Comparison of ENCODE assay signal across 16 cellular contexts in genomic region chr4:2071252-2071911, GRCh38. TPM values are rescaled to one million over a fixed set of nuclear protein-coding genes. Genes with fewer than 3 reads are reported as not detected.
DNase-seq lines count a peak whose midpoint lies in the region; ATAC-seq, FAIRE-seq and TF ChIP-seq lines count a peak whose summit lies in the region.
"Had no signal": no experiment of that assay in that cellular context is flagged by ENCODE, and none has a peak within 500 bp of the region (broad histone marks: within the 10 kb centered on the region; RNA-seq: fewer than 3 reads in every experiment).

No MANE protein-coding gene starts in this region.

- POLR2A ChIA-PET in HCT116 (lab: Charles Lee), result no interaction called here

- TF ChIP-seq RAD21 in HCT116 (IDR thresholded peaks at IDR 0.05; ENCODE audit: low read depth), result no peak

- no peaks in the 10 kb centered on the region for H3K36me3 ChIP-seq in HCT116 (ENCODE audit: control insufficient read depth in 1 of 2, insufficient read depth in 2 of 2, low read length in 2 of 2)
- no peaks in the 10 kb centered on the region for H3K36me3 ChIP-seq in osteoblast (ENCODE audit: insufficient read depth, low read length)

- H3K4me1 ChIP-seq in HCT116 (ENCODE audit: control insufficient read depth in 1 of 2, insufficient read depth in 2 of 2, low read length in 2 of 2), result peaks cover 8 to 17% of the 10 kb centered on the region in 2 experiments; a peak in 3 of 4 replicates
- no peaks in the 10 kb centered on the region for H3K4me1 ChIP-seq in osteoblast (ENCODE audit: insufficient read depth, low read length)

- intact Hi-C loops in HCT116 (cut with micrococcal nuclease) (no loop called here), dorsolateral prefrontal cortex (cut with DNase I) (no loop called here)

- no peaks in the 10 kb centered on the region for H3K9me2 ChIP-seq in HCT116 (ENCODE audit: insufficient read depth)

- FAIRE-seq in GM12892 (lab: Jason Lieb, UNC), result no peak
- FAIRE-seq: frontal cortex, GM18507 had no signal

- peak; percentile 85 for DNase-seq in COR-L47 (lab: John Stamatoyannopoulos, UW)
- DNase-seq in HCT116 (ENCODE audit: low read depth, low spot score), result no peak
- peak in 5 of 10 donors; percentile 18 to 44 (median 33) for DNase-seq in dorsolateral prefrontal cortex
- DNase-seq in osteoblast (ENCODE audit: insufficient read length, low spot score, missing footprints), result peak; percentile 66
- DNase-seq in dedifferentiated amniotic fluid mesenchymal stem cell (ENCODE audit: extremely low spot score), result no peak
- DNase-seq in islet precursor cell, result no peak
- no peak for DNase-seq in NCI-H2171 treated with DMSO at 0.1 percent for 48 hours (lab: John Stamatoyannopoulos, UW)
- DNase-seq in GM12892 (ENCODE audit: insufficient read length), result no peak
- DNase-seq: activated CD8-positive, alpha-beta memory T cell treated with anti-CD3 and anti-CD28 coated beads for 24 hours; AML-193; HFFc6; NCI-H2029 treated with DMSO at 0.1 percent for 48 hours; stimulated activated CD4-positive, alpha-beta T cell treated with anti-CD3 and anti-CD28 coated beads, Interleukin-2, amount 100 ng/mL, for 48 hours had no signal

- no peak overlapping the region for H2AFZ ChIP-seq in HCT116 (ENCODE audit: low read depth, low read length, poor library complexity, severe bottlenecking)
- no peak overlapping the region for H2AFZ ChIP-seq in osteoblast (ENCODE audit: low read length)

- no peak for TF ChIP-seq POLR2A in HCT116 (IDR thresholded peaks at IDR 0.05; ENCODE audit: borderline replicate concordance, extremely low read depth, insufficient read depth, insufficient read length)
- TF ChIP-seq POLR2A in GM12892 (IDR thresholded peaks at IDR 0.05; ENCODE audit: low read depth, low read length), result no peak

- BruUV-seq in HCT116 (replicated peaks; lab: Mats Ljungman, UMichigan), result no TSS peak

- H3K27me3 ChIP-seq in HCT116 (ENCODE audit: insufficient read depth, low read length), result no peaks in the 10 kb centered on the region
- H3K27me3 ChIP-seq in dorsolateral prefrontal cortex, result no peaks in the 10 kb centered on the region
- no peaks in the 10 kb centered on the region for H3K27me3 ChIP-seq in osteoblast (ENCODE audit: insufficient read depth, low read length)

- no peak for TF ChIP-seq CTCF in HCT116 (IDR thresholded peaks at IDR 0.05 in 2 of 3, conservative IDR thresholded peaks at IDR 0.05 in 1 of 3; ENCODE audit: borderline replicate concordance in 1 of 3, insufficient read depth in 1 of 3, low read depth in 2 of 3, low read length in 2 of 3)
- TF ChIP-seq CTCF in dorsolateral prefrontal cortex (IDR thresholded peaks at IDR 0.05 in 54 of 56, conservative IDR thresholded peaks at IDR 0.05 in 2 of 56; ENCODE audit: low read depth in 1 of 56, partially characterized antibody in 56 of 56), result no peak
- no peak for TF ChIP-seq CTCF in osteoblast (IDR thresholded peaks at IDR 0.05; ENCODE audit: extremely low read depth, low read depth, low read length)

- H3K27ac ChIP-seq in HCT116 (ENCODE audit: low read depth, low read length) (no peak overlapping the region; the same call in 1 of the 2 replicates), dorsolateral prefrontal cortex (peak overlapping the region in 43 of 59 donors; percentile 4 to 86 (median 53)), osteoblast (ENCODE audit: low read depth, low read length) (no peak overlapping the region)
- H3K27ac ChIP-seq: RWPE1 had no signal

- RAD21 ChIA-PET in HCT116 (lab: Charles Lee; ENCODE audit: low non-redundant PET in 1 of 2, low total read pairs in 2 of 2, uncharacterized antibody in 2 of 2, unreplicated experiment in 2 of 2), result no interaction called here

- CTCF ChIA-PET in HCT116 (lab: Charles Lee), result no interaction called here

- H3K9me3 ChIP-seq in HCT116 (ENCODE audit: control insufficient read depth in 1 of 2, insufficient read depth in 1 of 2, low read depth in 1 of 2, low read length in 2 of 2), result no peaks in the 10 kb centered on the region
- H3K9me3 ChIP-seq in osteoblast (ENCODE audit: low read depth, low read length), result no peaks in the 10 kb centered on the region

- no peaks in the 10 kb centered on the region for H4K20me1 ChIP-seq in HCT116 (ENCODE audit: insufficient read depth)
- H4K20me1 ChIP-seq in osteoblast (ENCODE audit: insufficient read depth, low read length), result no peaks in the 10 kb centered on the region

- no peak overlapping the region for H3K4me3 ChIP-seq in HCT116 (replicated peaks in 1 of 2; ENCODE audit: low read depth in 1 of 2, low read length in 2 of 2)
- H3K4me3 ChIP-seq in dorsolateral prefrontal cortex, result no peak overlapping the region
- H3K4me3 ChIP-seq in osteoblast (ENCODE audit: insufficient read depth, low read length), result no peak overlapping the region

- H3K4me2 ChIP-seq in HCT116 (ENCODE audit: low read length) (peak overlapping the region; percentile 37), osteoblast (ENCODE audit: insufficient read depth, low read length) (no peak overlapping the region)

- H3K79me2 ChIP-seq in HCT116 (ENCODE audit: insufficient read depth, low read length) (no peaks in the 10 kb centered on the region), osteoblast (ENCODE audit: insufficient read depth, low read length) (no peaks in the 10 kb centered on the region)

- ATAC-seq in HCT116, result peak; percentile 63

- H3K9ac ChIP-seq in HCT116 (ENCODE audit: low read length), result no peak overlapping the region

TF ChIP-seq in HCT116, 20 proteins besides CTCF, POLR2A, EP300 and RAD21:
- TF ChIP-seq MAX (IDR thresholded peaks at IDR 0.05) (peak; percentile 83), CEBPB (IDR thresholded peaks at IDR 0.05; ENCODE audit: low read depth) (no peak)

RNA-seq across cellular contexts. Expression of gene NAT8L, which starts 12.3 kb away (rescaled TPM):
- 9.2 TPM for total RNA-seq in HCT116 (2021; ENCODE audit: unreplicated experiment)
- 4.6 and 5.2 TPM in 2 replicates for polyA plus RNA-seq in HCT116 (2012)
- total RNA-seq in dorsolateral prefrontal cortex, result 100 to 1,000 TPM in 119 of 120 experiments, 10 to 100 TPM in 1; 89.4 to 267 (median 170) TPM
- total RNA-seq in osteoblast, result under 0.01 TPM in 2 replicates
- not detected for polyA plus RNA-seq in GM12892 (2012; ENCODE audit: missing spikeins)

Comparison
In these comparisons a context has a peak if more than half of its experiments do, and no peak if none do; other contexts are left out.
1. DNase-seq: peak in COR-L47 (single experiment) and osteoblast (single experiment); none in HCT116 (single experiment), dedifferentiated amniotic fluid mesenchymal stem cell (single experiment), islet precursor cell (single experiment), NCI-H2171 treated with DMSO at 0.1 percent for 48 hours (single experiment) and GM12892 (single experiment).
2. H3K27ac ChIP-seq: peak in dorsolateral prefrontal cortex (43 of 59); none in HCT116 (single experiment) and osteoblast (single experiment).
3. RNA of gene NAT8L, which starts 12.3 kb away (total RNA-seq): 89.4 to 267 TPM in dorsolateral prefrontal cortex and 9.2 TPM in HCT116 (single experiment); under 0.01 TPM in osteoblast; every median in the first group is over 10 times any median in the second.